In the genomic region with DNA sequence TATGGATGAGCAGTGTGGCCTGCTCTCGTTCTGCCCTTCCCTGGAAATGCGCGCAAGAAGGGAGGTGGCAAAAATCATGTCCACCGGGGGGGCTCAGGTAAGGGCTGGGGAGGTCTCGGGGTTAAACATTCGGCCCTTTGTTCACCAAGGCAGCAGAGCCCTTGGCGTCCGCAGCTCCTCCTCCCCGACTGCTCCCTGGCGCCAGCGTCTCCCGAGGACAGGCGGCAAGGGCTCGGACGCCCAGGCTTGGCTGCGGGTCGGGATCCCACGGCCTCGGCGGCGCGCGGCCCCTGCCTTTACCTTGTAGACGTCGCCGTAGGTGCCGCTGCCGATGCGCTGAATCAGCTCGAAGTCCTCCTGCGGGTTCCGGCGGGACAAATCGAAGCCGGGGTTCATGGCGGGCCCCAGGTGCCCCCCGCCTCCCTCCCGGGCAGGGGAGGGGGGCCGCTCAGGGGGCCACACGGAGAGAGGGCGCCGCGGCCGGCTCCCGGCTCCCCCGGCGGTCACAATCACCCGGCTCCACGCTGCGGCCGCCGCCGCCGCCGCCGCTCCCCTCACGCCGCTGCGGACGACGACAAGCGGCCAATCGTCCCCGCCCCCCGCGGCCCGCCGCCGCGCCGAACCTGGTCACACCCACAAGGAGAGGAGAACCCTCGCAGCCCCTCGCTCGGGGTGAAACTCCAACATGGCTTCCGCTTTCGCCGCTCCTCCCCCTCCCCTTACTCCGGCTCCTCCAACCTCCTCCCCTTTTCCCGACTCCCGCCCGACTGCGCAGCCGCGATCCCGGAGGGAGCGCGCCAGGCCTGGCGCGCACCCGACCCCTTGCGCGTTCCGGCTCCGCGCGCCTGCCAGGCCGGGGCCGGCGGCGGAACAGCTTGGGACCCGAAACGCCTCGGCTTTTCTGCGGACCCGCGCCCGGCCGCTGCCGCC, we compare ENCODE assay signal across 8 cellular contexts. TPM values are rescaled to one million over a fixed set of nuclear protein-coding genes. Genes with fewer than 3 reads are reported as not detected.
A peak's percentile ranks its signal among the peaks of the same experiment; 100 is the strongest.
DNase-seq lines count a peak whose midpoint lies in the region; ATAC-seq and TF ChIP-seq lines count a peak whose summit lies in the region.

TSS of gene MAP4K3 (minus strand) at position 694 of the 930 bp plus-strand sequence. CDS start at position 396, 298 bp downstream.

- no peaks in the 10 kb centered on the region for H3K9me3 ChIP-seq in muscle layer of colon (ENCODE audit: low read length)

- no peaks in the 10 kb centered on the region for H3K27me3 Mint-ChIP-seq in activated T-cell treated with anti-CD3 and anti-CD28 coated beads, Interleukin-2, amount 50 U/mL, for 4 hours (ENCODE audit: low read depth)

- no peaks in the 10 kb centered on the region for H3K36me3 ChIP-seq in muscle layer of colon (ENCODE audit: insufficient read depth, low read length)

- H3K4me3 ChIP-seq in Jurkat, Clone E6-1 (ENCODE audit: low read length): peak within 1 kb of the TSS; percentile 69
- peak within 1 kb of the TSS; percentile 67 to 98 for H3K4me3 ChIP-seq in muscle layer of colon (ENCODE audit: low read depth in 1 of 2, low read length in 2 of 2)

- peaks cover 62% of the 10 kb centered on the region for H3K4me1 Mint-ChIP-seq in activated T-cell treated with anti-CD3 and anti-CD28 coated beads, Interleukin-2, amount 50 U/mL, for 4 hours (ENCODE audit: low read depth)

- no peaks in the 10 kb centered on the region for H3K9me3 Mint-ChIP-seq in activated T-cell treated with anti-CD3 and anti-CD28 coated beads, Interleukin-2, amount 50 U/mL, for 4 hours

- H3K4me1 ChIP-seq in muscle layer of colon (ENCODE audit: insufficient read depth, low read length): peaks cover 49% of the 10 kb centered on the region

- peak; percentile 92 for DNase-seq in DMS153 (lab: John Stamatoyannopoulos, UW)
- DNase-seq in Jurkat, Clone E6-1 (ENCODE audit: low read depth, low spot score): peak; percentile 71
- DNase-seq in activated T-cell treated with anti-CD3 and anti-CD28 coated beads, Interleukin-2, amount 50 U/mL, for 4 hours: peak; percentile 69
- peak; percentile 50 to 55 for DNase-seq in stimulated activated CD8-positive, alpha-beta memory T cell treated with anti-CD3 and anti-CD28 coated beads, Interleukin-7, amount 100 ng/mL, for 1 hour (ENCODE audit: low read depth in 2 of 2)

- peak within 1 kb of the TSS; percentile 93 for H3K4me3 Mint-ChIP-seq in activated T-cell treated with anti-CD3 and anti-CD28 coated beads, Interleukin-2, amount 50 U/mL, for 4 hours

- ATAC-seq in GM21619 (IDR thresholded peaks at IDR 0.05; ENCODE audit: unreplicated experiment) (peak; percentile 74), esophagus mucosa (peak; percentile 92)
- peak; percentile 65 to 76 for ATAC-seq in activated T-cell treated with anti-CD3 and anti-CD28 coated beads, Interleukin-2, amount 50 U/mL, for 4 hours

- H3K36me3 Mint-ChIP-seq in activated T-cell treated with anti-CD3 and anti-CD28 coated beads, Interleukin-2, amount 50 U/mL, for 4 hours (ENCODE audit: insufficient read depth): no peaks in the 10 kb centered on the region

- peak within 1 kb of the TSS; percentile 89 for H3K9ac ChIP-seq in muscle layer of colon (ENCODE audit: low read length)

- H3K27ac ChIP-seq in muscle layer of colon (ENCODE audit: low read depth, low read length): peak within 1 kb of the TSS; percentile 96

- H3K27me3 ChIP-seq in muscle layer of colon (ENCODE audit: control insufficient read depth in 1 of 2, insufficient read depth in 2 of 2, low read length in 2 of 2): no peaks in the 10 kb centered on the region

TF ChIP-seq in PFSK-1, 5 proteins besides CTCF, POLR2A, EP300 and RAD21:
- TF ChIP-seq REST (IDR thresholded peaks at IDR 0.05; ENCODE audit: insufficient read depth in 1 of 2, low read depth in 2 of 2, low read length in 2 of 2): no peak; a peak in 1 of 4 replicates
- peak; percentile 79; the same call in 1 of the 2 replicates for TF ChIP-seq POLR2AphosphoS5 (IDR thresholded peaks at IDR 0.05; ENCODE audit: low read depth, low read length)
- peak; percentile 87 for TF ChIP-seq TAF1 (IDR thresholded peaks at IDR 0.05; ENCODE audit: borderline replicate concordance, insufficient read depth, low read length)
- TF ChIP-seq FOXP2 (optimal IDR thresholded peaks at IDR 0.05; ENCODE audit: borderline replicate concordance, extremely low read depth, extremely low read length, insufficient read depth): peak; percentile 28
- no peak for TF ChIP-seq SIN3A (IDR thresholded peaks at IDR 0.05; ENCODE audit: borderline replicate concordance, insufficient read depth, low read length)

RNA-seq across cellular contexts. Expression of gene MAP4K3, which starts in this region (rescaled TPM):
- polyA plus RNA-seq in Jurkat, Clone E6-1 (2012; ENCODE audit: insufficient read depth, insufficient read length): 3.8 TPM
- polyA plus RNA-seq in PFSK-1 (2012; ENCODE audit: insufficient read length, low read depth): 8.3 TPM
- total RNA-seq in activated T-cell treated with anti-CD3 and anti-CD28 coated beads, Interleukin-2, amount 50 U/mL, for 4 hours: 10 to 100 TPM; 10.3 to 14.3 (median 11.5) TPM
- total RNA-seq in esophagus mucosa: 12.4 TPM

Comparison
In these comparisons a context has a peak if more than half of its experiments do, and no peak if none do; other contexts are left out.
1. Peak in every context shown above with its lines: DNase-seq, ATAC-seq, H3K4me3 ChIP-seq and H3K27ac ChIP-seq.